In the genomic region with DNA sequence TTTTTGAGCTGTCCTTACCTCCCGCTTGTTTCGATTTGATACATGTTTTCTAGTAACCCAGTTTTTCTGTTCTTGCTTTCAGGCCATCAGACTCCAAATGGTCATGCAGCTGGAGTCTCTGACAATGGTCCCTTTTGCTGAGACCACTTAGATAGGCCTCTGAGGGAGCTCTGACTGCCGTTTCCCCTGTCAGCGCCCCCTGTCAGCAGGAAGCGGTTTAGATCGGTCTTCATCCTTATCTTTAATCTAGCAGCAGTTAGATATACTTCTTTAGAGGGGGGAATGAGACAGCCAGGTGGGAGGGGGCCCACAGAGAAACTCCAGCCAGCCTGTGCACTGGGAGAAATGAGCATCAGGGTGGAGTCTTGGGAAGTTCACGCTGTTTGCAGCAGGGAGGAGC, we compare ENCODE assay signal across 13 cellular contexts.
DNase-seq lines count a peak whose midpoint lies in the region; ATAC-seq and TF ChIP-seq lines count a peak whose summit lies in the region.
"Had no signal": no experiment of that assay in that cellular context is flagged by ENCODE, and none has a peak within 500 bp of the region (broad histone marks: within the 10 kb centered on the region; RNA-seq: fewer than 3 reads in every experiment).

No MANE protein-coding gene starts in this region.

- no peak overlapping the region for H3K4me3 ChIP-seq in GM12864 (ENCODE audit: low read depth, low read length)
- H3K4me3 ChIP-seq in WI38 (ENCODE audit: low read depth, low read length), result no peak overlapping the region
- no peak overlapping the region for H3K4me3 ChIP-seq in mesendoderm (ENCODE audit: low read length)
- H3K4me3 ChIP-seq: PC-9 had no signal

- no peaks in the 10 kb centered on the region for H3K79me1 ChIP-seq in mesendoderm (ENCODE audit: low read length)

- H4K8ac ChIP-seq in mesendoderm (ENCODE audit: low read depth, low read length), result no peak overlapping the region

- TF ChIP-seq CTCF in GM12864 (IDR thresholded peaks at IDR 0.05; ENCODE audit: low read depth, low read length, missing control alignments), result peak; percentile 35
- peak; percentile 30; the same call in 1 of the 2 replicates for TF ChIP-seq CTCF in WI38 (IDR thresholded peaks at IDR 0.05; ENCODE audit: low read depth, low read length)

- no peak overlapping the region for H3K27ac ChIP-seq in mesendoderm (ENCODE audit: low read depth, low read length)
- H3K27ac ChIP-seq: epithelial cell of prostate, PC-9 had no signal

- no peaks in the 10 kb centered on the region for H3K9me3 Mint-ChIP-seq in activated T-helper 17 cell treated with anti-CD3 and anti-CD28 coated beads, Interleukin-2, amount 50 U/mL, for 72 hours
- H3K9me3 Mint-ChIP-seq: activated naive CD4-positive, alpha-beta T cell treated with anti-CD3 and anti-CD28 coated beads, Interleukin-2, amount 50 U/mL, for 24 hours had no signal

- H3K36me3 ChIP-seq in mesendoderm (ENCODE audit: control insufficient read depth, insufficient read depth, low read length), result no peaks in the 10 kb centered on the region

- H3K4me1 ChIP-seq in mesendoderm (ENCODE audit: control insufficient read depth, low read depth, low read length), result no peaks in the 10 kb centered on the region

- H3K18ac ChIP-seq in mesendoderm (ENCODE audit: low read length), result no peak overlapping the region

- H4K5ac ChIP-seq in mesendoderm (ENCODE audit: low read length), result no peak overlapping the region

- no peak overlapping the region for H2BK5ac ChIP-seq in mesendoderm (ENCODE audit: low read length)

- no peak overlapping the region for H3K9ac ChIP-seq in mesendoderm (ENCODE audit: low read length)

- ATAC-seq in HG03175 (IDR thresholded peaks at IDR 0.05; ENCODE audit: unreplicated experiment), result peak; percentile 41
- ATAC-seq in activated T-helper 17 cell treated with anti-CD3 and anti-CD28 coated beads, Interleukin-2, amount 50 U/mL, for 72 hours (replicated peaks), result no peak

- peaks cover 4% of the 10 kb centered on the region for H3K27me3 Mint-ChIP-seq in activated T-helper 17 cell treated with anti-CD3 and anti-CD28 coated beads, Interleukin-2, amount 50 U/mL, for 72 hours
- H3K27me3 Mint-ChIP-seq: central memory CD8-positive, alpha-beta T cell had no signal

- H3K79me2 ChIP-seq in mesendoderm (ENCODE audit: control insufficient read depth, insufficient read depth, low read length), result no peaks in the 10 kb centered on the region

- no peak overlapping the region for H3K27ac Mint-ChIP-seq in activated T-helper 17 cell treated with anti-CD3 and anti-CD28 coated beads, Interleukin-2, amount 50 U/mL, for 72 hours
- H3K27ac Mint-ChIP-seq: activated naive CD4-positive, alpha-beta T cell treated with anti-CD3 and anti-CD28 coated beads, Interleukin-2, amount 50 U/mL, for 24 hours had no signal

- H2AK5ac ChIP-seq in mesendoderm (ENCODE audit: low read length), result no peak overlapping the region

- no peak overlapping the region for H3K4me2 ChIP-seq in mesendoderm (ENCODE audit: low read length)
- H3K4me2 ChIP-seq: PC-9 had no signal

- no CpG with 5 or more reads among the region's 7 CpGs for WGBS in mesendoderm (ENCODE audit: extremely low coverage, insufficient coverage, low lambda C conversion rate)

- H3K56ac ChIP-seq in mesendoderm (ENCODE audit: low read length), result no peak overlapping the region

- no peak overlapping the region for H3K4ac ChIP-seq in mesendoderm (ENCODE audit: low read depth, low read length)

- no peaks in the 10 kb centered on the region for H3K36me3 Mint-ChIP-seq in activated T-helper 17 cell treated with anti-CD3 and anti-CD28 coated beads, Interleukin-2, amount 50 U/mL, for 72 hours (ENCODE audit: low read depth)
- H3K36me3 Mint-ChIP-seq: activated naive CD4-positive, alpha-beta T cell treated with anti-CD3 and anti-CD28 coated beads, Interleukin-2, amount 50 U/mL, for 24 hours had no signal

- no peak overlapping the region for H2BK120ac ChIP-seq in mesendoderm (ENCODE audit: low read depth, low read length)

- DNase-seq in GM12864 (ENCODE audit: low read depth) (no peak), mesendoderm (peak; percentile 76), AML-193 (lab: John Stamatoyannopoulos, UW) (no peak), activated gamma-delta T cell treated with Interleukin-2 at 50 U/mL for 16 hours (no peak)
- DNase-seq: Kasumi-1, PC-9, retina had no signal

- no peak overlapping the region for H3K4me3 Mint-ChIP-seq in activated T-helper 17 cell treated with anti-CD3 and anti-CD28 coated beads, Interleukin-2, amount 50 U/mL, for 72 hours
- H3K4me3 Mint-ChIP-seq: activated naive CD4-positive, alpha-beta T cell treated with anti-CD3 and anti-CD28 coated beads, Interleukin-2, amount 50 U/mL, for 24 hours; central memory CD8-positive, alpha-beta T cell had no signal

- no peaks in the 10 kb centered on the region for H3K4me1 Mint-ChIP-seq in activated T-helper 17 cell treated with anti-CD3 and anti-CD28 coated beads, Interleukin-2, amount 50 U/mL, for 72 hours
- H3K4me1 Mint-ChIP-seq: activated naive CD4-positive, alpha-beta T cell treated with anti-CD3 and anti-CD28 coated beads, Interleukin-2, amount 50 U/mL, for 24 hours; central memory CD8-positive, alpha-beta T cell had no signal

- no peak overlapping the region for H2BK15ac ChIP-seq in mesendoderm (replicated peaks; ENCODE audit: low read depth)

- H3K23ac ChIP-seq in mesendoderm (ENCODE audit: low read length), result no peak overlapping the region

- H3K27me3 ChIP-seq in mesendoderm (ENCODE audit: insufficient read depth, low read length, poor library complexity), result no peaks in the 10 kb centered on the region
